In the genomic region with DNA sequence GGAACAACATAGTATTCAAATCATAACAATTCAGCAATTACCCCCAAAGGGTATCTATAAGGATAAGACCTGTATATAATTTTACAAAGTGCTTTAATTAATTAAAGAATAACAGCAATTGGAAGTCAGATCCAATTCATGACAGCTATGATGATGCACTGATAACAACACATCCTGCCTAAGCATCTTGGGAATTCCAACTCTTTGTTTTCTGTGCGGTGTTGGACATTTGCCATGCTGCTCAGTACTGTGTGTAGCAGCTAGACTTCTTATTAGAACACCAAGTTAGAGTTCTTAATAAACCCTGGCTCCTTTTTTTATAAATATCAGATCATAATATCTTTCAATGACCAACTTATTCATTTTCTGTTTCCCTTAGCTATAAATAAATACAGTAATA, we compare ENCODE assay signal across 21 cellular contexts.
DNase-seq lines count a peak whose midpoint lies in the region; ATAC-seq and TF ChIP-seq lines count a peak whose summit lies in the region.
"Had no signal": no experiment of that assay in that cellular context is flagged by ENCODE, and none has a peak within 500 bp of the region (broad histone marks: within the 10 kb centered on the region; RNA-seq: fewer than 3 reads in every experiment).

No MANE protein-coding gene starts in this region.

- BruUV-seq in mammary epithelial cell (replicated peaks; lab: Mats Ljungman, UMichigan): no TSS peak

- H3K79me2 ChIP-seq in mammary epithelial cell (ENCODE audit: insufficient read depth, low read length) (no peaks in the 10 kb centered on the region), H9 (ENCODE audit: insufficient read depth, low read length) (no peaks in the 10 kb centered on the region)

- no peak overlapping the region for H3K14ac ChIP-seq in H9 (ENCODE audit: insufficient read depth, low read length)

- no peak overlapping the region for H4K91ac ChIP-seq in H9 (ENCODE audit: insufficient read length, low read depth, low read length)

- H3K4me1 ChIP-seq in mammary epithelial cell (ENCODE audit: insufficient read depth, low read length) (peaks cover 16% of the 10 kb centered on the region), breast epithelium (no peaks in the 10 kb centered on the region), H9 (ENCODE audit: insufficient read depth, low read length) (0 out of 2 replicates have a peak, but pooled peaks cover 2% of the 10 kb centered on the region)
- H3K4me1 ChIP-seq: pancreas had no signal

- no peaks in the 10 kb centered on the region for H3K9me3 ChIP-seq in mammary epithelial cell (replicated peaks; ENCODE audit: insufficient read depth, low read length)
- H3K9me3 ChIP-seq in breast epithelium: no peaks in the 10 kb centered on the region
- H3K9me3 ChIP-seq in H9 (ENCODE audit: control insufficient read depth, low read depth, low read length): no peaks in the 10 kb centered on the region
- H3K9me3 ChIP-seq: pancreas had no signal

- H3K23me2 ChIP-seq in H9 (ENCODE audit: insufficient read length, low read depth, low read length, poor library complexity, severe bottlenecking): no peaks in the 10 kb centered on the region

- no peak overlapping the region for H3K4me3 ChIP-seq in mammary epithelial cell (replicated peaks in 1 of 3; ENCODE audit: insufficient read depth in 1 of 3, low read depth in 2 of 3, low read length in 3 of 3)
- H3K4me3 ChIP-seq in breast epithelium: no peak overlapping the region
- H3K4me3 ChIP-seq in brain microvascular endothelial cell (ENCODE audit: low read depth, low read length): no peak overlapping the region
- H3K4me3 ChIP-seq: K562, pancreas, spleen had no signal

- dilution Hi-C loops in mammary epithelial cell (cut with HindIII; ENCODE audit: low sequenced_read_pairs): no loop called here

- no peak overlapping the region for H3K4me3 Mint-ChIP-seq in H9
- H3K4me3 Mint-ChIP-seq: activated naive CD4-positive, alpha-beta T cell treated with anti-CD3 and anti-CD28 coated beads for 36 hours; CD8-positive, alpha-beta memory T cell had no signal

- peak; percentile 62 for DNase-seq in mammary epithelial cell
- no peak for DNase-seq in breast epithelium (ENCODE audit: low spot score in 2 of 2)
- DNase-seq in brain microvascular endothelial cell: peak; percentile 89
- DNase-seq in glomerular endothelial cell (ENCODE audit: extremely low read depth, low read depth, low spot score): peak; percentile 63
- DNase-seq in smooth muscle cell of the brain vasculature (ENCODE audit: low read depth, low spot score): peak; percentile 29
- DNase-seq in H9: no peak
- DNase-seq in activated gamma-delta T cell treated with Interleukin-2 at 50 U/mL for 16 hours: no peak
- DNase-seq: ACHN; activated CD4-positive, CD25-positive, alpha-beta regulatory T cell; activated naive CD4-positive, alpha-beta T cell treated with anti-CD3 and anti-CD28 coated beads for 36 hours; caudate nucleus; CD8-positive, alpha-beta memory T cell; NCI-H1105; NCI-H2171 treated with DMSO at 0.1 percent for 48 hours; NK-92 treated with Interleukin-12 subunit alpha and Interleukin-12 subunit beta, amount 100 ng/mL, for 24 hours; pancreas; spleen; stimulated activated naive CD4-positive, alpha-beta T cell; T-helper 2 cell had no signal

- H3K27me3 Mint-ChIP-seq in H9 (ENCODE audit: low read depth): no peaks in the 10 kb centered on the region

- H2BK120ac ChIP-seq in H9 (ENCODE audit: low read depth, low read length, poor library complexity, severe bottlenecking): no peak overlapping the region

- no peak for ATAC-seq in GM21723 (IDR thresholded peaks at IDR 0.05; ENCODE audit: unreplicated experiment)
- ATAC-seq: K562 had no signal

- no peak overlapping the region for H3K4me2 ChIP-seq in mammary epithelial cell (ENCODE audit: insufficient read depth, low read depth, low read length)
- no peak overlapping the region for H3K4me2 ChIP-seq in H9 (ENCODE audit: insufficient read depth, insufficient read length, low read length)

- H3K18ac ChIP-seq in H9 (ENCODE audit: insufficient read length, low read depth, low read length): no peak overlapping the region

- TF ChIP-seq CTCF in mammary epithelial cell (conservative IDR thresholded peaks at IDR 0.05 in 1 of 2, IDR thresholded peaks at IDR 0.05 in 1 of 2; ENCODE audit: extremely low read depth in 1 of 2, insufficient read depth in 1 of 2, low read depth in 1 of 2, low read length in 2 of 2): no peak
- TF ChIP-seq CTCF in breast epithelium (IDR thresholded peaks at IDR 0.05): no peak
- no peak for TF ChIP-seq CTCF in brain microvascular endothelial cell (IDR thresholded peaks at IDR 0.05; ENCODE audit: low read depth, low read length, missing control alignments)
- no peak for TF ChIP-seq CTCF in H9 (conservative IDR thresholded peaks at IDR 0.05)

- peaks cover 0 to 4% of the 10 kb centered on the region in 2 experiments; a peak in 1 of 4 replicates for H3K4me1 Mint-ChIP-seq in H9

- H3K27ac Mint-ChIP-seq in H9: no peak overlapping the region
- H3K27ac Mint-ChIP-seq: activated naive CD4-positive, alpha-beta T cell treated with anti-CD3 and anti-CD28 coated beads for 36 hours; CD8-positive, alpha-beta memory T cell had no signal

- no peak overlapping the region for H2BK15ac ChIP-seq in H9 (ENCODE audit: low read depth, low read length)

- H3K9ac ChIP-seq in mammary epithelial cell (ENCODE audit: insufficient read depth, low read length): no peak overlapping the region
- no peak overlapping the region for H3K9ac ChIP-seq in H9 (ENCODE audit: extremely low read depth, insufficient read length, low read length)

- H3K23ac ChIP-seq in H9 (ENCODE audit: insufficient read length, low read depth, low read length): no peak overlapping the region

- H2AFZ ChIP-seq in mammary epithelial cell (ENCODE audit: low read depth, low read length): no peak overlapping the region
- no peak overlapping the region for H2AFZ ChIP-seq in H9 (ENCODE audit: low read length)

- no peak overlapping the region for H3T11ph ChIP-seq in H9 (ENCODE audit: low read length)

- H3K79me1 ChIP-seq in H9 (ENCODE audit: insufficient read depth, low read depth, low read length, poor library complexity, severe bottlenecking): no peaks in the 10 kb centered on the region

- H2AK5ac ChIP-seq in H9 (ENCODE audit: insufficient read length, low read length): no peak overlapping the region

- H4K20me1 ChIP-seq in mammary epithelial cell (ENCODE audit: insufficient read depth, low read length) (no peaks in the 10 kb centered on the region), H9 (ENCODE audit: control insufficient read depth, insufficient read depth, insufficient read length) (no peaks in the 10 kb centered on the region)

- H3K4ac ChIP-seq in H9 (ENCODE audit: low read depth, low read length): no peak overlapping the region

- H3K27me3 ChIP-seq in mammary epithelial cell (ENCODE audit: insufficient read depth, low read length) (no peaks in the 10 kb centered on the region), breast epithelium (no peaks in the 10 kb centered on the region), brain microvascular endothelial cell (replicated peaks) (no peaks in the 10 kb centered on the region), H9 (ENCODE audit: insufficient read depth, low read length) (no peaks in the 10 kb centered on the region)
- H3K27me3 ChIP-seq: pancreas, spleen had no signal

- no peak overlapping the region for H2BK12ac ChIP-seq in H9 (ENCODE audit: insufficient read length, low read depth, low read length)

- no peaks in the 10 kb centered on the region for H3K36me3 Mint-ChIP-seq in H9 (ENCODE audit: insufficient read depth in 1 of 3, low read depth in 3 of 3)
- H3K36me3 Mint-ChIP-seq: CD8-positive, alpha-beta memory T cell had no signal

- H2BK20ac ChIP-seq in H9 (ENCODE audit: low read depth, low read length, poor library complexity, severe bottlenecking): no peak overlapping the region

- intact Hi-C loops in mammary epithelial cell (cut with micrococcal nuclease): loop anchor here (10.0 kb wide), 1 partner anchor 394 kb away; a partner anchor contains a TSS
- intact Hi-C loops in breast epithelium (cut with DNase I; ENCODE audit: low total_unique reads): no loop called here

- H3K36me3 ChIP-seq in mammary epithelial cell (ENCODE audit: insufficient read depth, low read length) (no peaks in the 10 kb centered on the region), breast epithelium (no peaks in the 10 kb centered on the region), brain microvascular endothelial cell (replicated peaks) (no peaks in the 10 kb centered on the region)
- H3K36me3 ChIP-seq: pancreas, spleen had no signal

- H4K8ac ChIP-seq in H9 (replicated peaks; ENCODE audit: insufficient read length, low read depth, low read length): no peak overlapping the region

- H3K56ac ChIP-seq in H9 (ENCODE audit: insufficient read length, low read depth, low read length): no peak overlapping the region

- H3K27ac ChIP-seq in mammary epithelial cell (ENCODE audit: insufficient read depth, low read depth, low read length) (no peak overlapping the region), breast epithelium (no peak overlapping the region), brain microvascular endothelial cell (peak overlapping the region; percentile 43), H9 (ENCODE audit: insufficient read length, low read depth, low read length) (no peak overlapping the region)
- H3K27ac ChIP-seq: pancreas, spleen had no signal

- CTCF ChIA-PET in mammary epithelial cell (lab: Charles Lee; ENCODE audit: low non-redundant PET): no interaction called here

- in situ Hi-C loops in mammary epithelial cell (cut with MboI; ENCODE audit: low sequenced_read_pairs in 2 of 2) (loop anchor here in 1 of 2 donors (25.0 kb wide), 1 partner anchor 94 kb away; no protein-coding TSS in a partner anchor), brain microvascular endothelial cell (cut with HindIII; ENCODE audit: low pct_ligation_motif_present, low sequenced_read_pairs) (no loop called here)

- peaks cover 0 to 3% of the 10 kb centered on the region in 2 experiments; a peak in 2 of 5 replicates for H3K9me3 Mint-ChIP-seq in H9
- H3K9me3 Mint-ChIP-seq: activated naive CD4-positive, alpha-beta T cell treated with anti-CD3 and anti-CD28 coated beads for 36 hours had no signal

- H2BK5ac ChIP-seq in H9 (ENCODE audit: insufficient read length, low read length): no peak overlapping the region

- H4K5ac ChIP-seq in H9 (ENCODE audit: insufficient read length, low read depth, low read length): no peak overlapping the region

- TF ChIP-seq POLR2A in breast epithelium (IDR thresholded peaks at IDR 0.05): no peak

- WGBS in mammary epithelial cell (ENCODE audit: low coverage, missing lambda C conversion rate): 54% methylated on average over 1 of the region's 1 CpG
- no CpG with 5 or more reads among the region's 1 CpG for WGBS in H9 (ENCODE audit: extremely low coverage, insufficient read length, low lambda C conversion rate)

Comparison
In these comparisons a context has a peak if more than half of its experiments do, and no peak if none do; other contexts are left out.
1. DNase-seq: peak in mammary epithelial cell (single experiment), brain microvascular endothelial cell (single experiment), glomerular endothelial cell (single experiment) and smooth muscle cell of the brain vasculature (single experiment); none in breast epithelium (0 of 2), H9 (single experiment) and activated gamma-delta T cell treated with Interleukin-2 at 50 U/mL for 16 hours (single experiment).